ENCODE assay signal across 1 cellular context in the genomic region with DNA sequence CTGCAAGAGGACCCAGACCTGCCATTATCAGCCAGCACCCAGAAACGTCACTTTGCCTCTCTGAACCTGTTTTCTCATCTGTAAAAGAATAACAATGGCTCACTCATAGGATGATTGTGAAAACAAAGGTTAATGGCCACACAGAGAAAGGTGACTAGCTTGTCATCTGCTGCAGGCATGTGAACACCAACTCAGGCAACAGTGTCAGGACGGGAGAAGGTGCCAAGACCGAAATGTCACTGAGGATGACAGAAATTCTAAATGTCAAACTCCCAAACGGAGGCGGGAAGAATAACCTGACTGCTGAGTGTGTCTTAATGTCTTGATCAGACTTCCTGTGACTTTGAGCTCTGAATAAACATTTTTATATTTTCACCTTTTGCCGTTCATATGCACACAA.
TF ChIP-seq lines count a peak whose summit lies in the region.

No MANE protein-coding gene starts in this region.

TF ChIP-seq in H1, 55 proteins besides CTCF, POLR2A, EP300 and RAD21:
- TF ChIP-seq RXRA (IDR thresholded peaks at IDR 0.05; ENCODE audit: insufficient read depth, low read depth, low read length), result no peak
TF ChIP-seq in H1: peak in this region for 0.
